Comparison of ENCODE assay signal across 8 cellular contexts in the genomic region with DNA sequence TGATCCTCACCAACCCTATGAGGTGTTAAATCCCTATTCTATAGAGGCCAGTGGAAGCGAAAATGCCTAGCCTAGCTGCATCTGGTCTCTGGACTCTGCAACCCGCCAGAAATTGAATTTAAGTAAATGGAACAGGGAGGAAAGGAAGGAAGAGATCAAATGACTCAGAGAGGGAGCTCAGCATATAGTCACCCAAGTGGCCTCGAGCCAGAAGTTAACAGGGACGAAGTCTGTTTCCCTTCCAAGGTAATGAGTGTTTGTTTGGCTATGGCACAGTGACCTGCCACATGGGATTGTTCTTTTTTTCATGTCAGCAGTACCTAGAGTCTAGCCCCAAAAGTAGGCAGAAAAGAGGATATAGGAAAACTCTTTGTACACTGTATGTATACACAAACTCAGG.
A peak's percentile ranks its signal among the peaks of the same experiment; 100 is the strongest.
DNase-seq lines count a peak whose midpoint lies in the region; ATAC-seq and TF ChIP-seq lines count a peak whose summit lies in the region.

No MANE protein-coding gene starts in this region.

- H3K4me3 ChIP-seq in fibroblast of pulmonary artery (replicated peaks; ENCODE audit: low read depth, low read length), result no peak overlapping the region

- ATAC-seq in HG02678 (IDR thresholded peaks at IDR 0.05; ENCODE audit: unreplicated experiment), result no peak
- ATAC-seq in HG03097 (IDR thresholded peaks at IDR 0.05; ENCODE audit: low FRiP score, unreplicated experiment), result no peak

- no peak for TF ChIP-seq CTCF in fibroblast of pulmonary artery (IDR thresholded peaks at IDR 0.05; ENCODE audit: low read length, missing control alignments)

- DNase-seq in NCI-H2107 treated with DMSO at 0.1 percent for 48 hours (lab: John Stamatoyannopoulos, UW; ENCODE audit: unreplicated experiment), result peak; percentile 73
- DNase-seq in NCI-H2107 (lab: John Stamatoyannopoulos, UW), result no peak
- peak; percentile 95 for DNase-seq in RKO (ENCODE audit: low spot score)
- peak; percentile 85 for DNase-seq in fibroblast of pulmonary artery (ENCODE audit: low read depth)
- DNase-seq in stromal cell of bone marrow (ENCODE audit: low read depth), result peak; percentile 83
- DNase-seq in Ammon's horn (ENCODE audit: low spot score), result no peak

Comparison
In these comparisons a context has a peak if more than half of its experiments do, and no peak if none do; other contexts are left out.
1. DNase-seq: peak in NCI-H2107 treated with DMSO at 0.1 percent for 48 hours (single experiment), RKO (single experiment), fibroblast of pulmonary artery (single experiment) and stromal cell of bone marrow (single experiment); none in NCI-H2107 (single experiment) and Ammon's horn (single experiment).